In genomic region chr5:161089569-161089968, GRCh38 we compare ENCODE assay signal across 9 cellular contexts.
"Had no signal": no experiment of that assay in that cellular context is flagged by ENCODE, and none has a peak within 500 bp of the region (broad histone marks: within the 10 kb centered on the region; RNA-seq: fewer than 3 reads in every experiment).

No MANE protein-coding gene starts in this region.

- H3K27ac ChIP-seq: GM23248, HL-60, KMS-11 had no signal

- H3K9ac ChIP-seq: GM23248, KMS-11 had no signal

- FAIRE-seq: H54 had no signal

- H3K4me3 ChIP-seq: GM23248 had no signal

- H3K4me2 ChIP-seq: KMS-11 had no signal

- H2AFZ ChIP-seq: GM23248 had no signal

- DNase-seq: GM23248, GOT3, H9, HCEC 1CT, Karpas-422, KBM-7 had no signal
